ENCODE assay signal across 25 cellular contexts in the genomic region with DNA sequence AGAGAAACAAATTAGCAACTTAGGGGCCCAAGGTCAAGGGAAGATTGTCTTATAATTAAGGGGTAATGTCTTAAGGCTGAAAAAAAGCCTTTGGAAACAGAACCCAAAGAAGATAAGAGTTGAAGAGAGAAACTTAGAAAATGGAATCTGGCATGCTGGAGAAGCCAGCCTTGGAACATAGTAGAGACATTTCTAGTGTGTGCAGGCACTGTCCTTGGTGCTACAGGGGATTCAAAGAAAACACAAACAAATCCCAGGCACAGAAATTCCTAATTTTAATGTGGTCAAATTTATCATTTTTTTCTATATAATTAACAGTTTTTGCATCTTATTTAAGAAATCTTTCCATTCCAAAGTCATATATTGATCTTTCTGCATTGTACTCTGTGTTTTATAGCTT.
"Had no signal": no experiment of that assay in that cellular context is flagged by ENCODE, and none has a peak within 500 bp of the region (broad histone marks: within the 10 kb centered on the region; RNA-seq: fewer than 3 reads in every experiment).

No MANE protein-coding gene starts in this region.

- H3K9ac ChIP-seq: parathyroid adenoma had no signal

- ATAC-seq: esophagus mucosa; foreskin keratinocyte; gastroesophageal sphincter; heart left ventricle; left ventricle myocardium superior; lower lobe of right lung; natural killer cell; right lobe of liver; stimulated activated naive B cell treated with anti-CD40 and anti-IgM and Interleukin-4, amounts not matched to agents 10 μg/mL and 1 μg/mL and 100 μg/mL, for 72 hours had no signal

- H3K4me1 ChIP-seq: colonic mucosa, foreskin keratinocyte, heart left ventricle, lower lobe of right lung, parathyroid adenoma, right lobe of liver, tibial nerve had no signal

- H3K9me3 ChIP-seq: colonic mucosa, lower lobe of right lung, neutrophil, right lobe of liver, thoracic aorta had no signal

- DNase-seq: colonic mucosa; effector CD8-positive, alpha-beta T cell; endodermal cell; foreskin keratinocyte; heart left ventricle; islet precursor cell; kidney glomerular epithelial cell; left ventricle myocardium superior; lower lobe of right lung; natural killer cell; right lobe of liver; small intestine; stimulated activated CD4-positive, alpha-beta T cell treated with anti-CD3 and anti-CD28 coated beads, Interleukin-15, amount 100 ng/mL, for 24 hours; stimulated activated CD4-positive, alpha-beta T cell treated with anti-CD3 and anti-CD28 coated beads, Interleukin-2, amount 100 ng/mL, for 48 hours; stimulated activated naive B cell treated with anti-CD40 and anti-IgM and Interleukin-4, amounts not matched to agents 10 μg/mL and 1 μg/mL and 100 μg/mL, for 72 hours; upper lobe of left lung had no signal

- FAIRE-seq: small intestine, urothelium cell line had no signal

- H3K4me2 ChIP-seq: hepatocyte had no signal

- H3K36me3 ChIP-seq: colonic mucosa, gastroesophageal sphincter, heart left ventricle, lower lobe of right lung, neutrophil, right lobe of liver, thoracic aorta, tibial nerve, upper lobe of left lung had no signal

- H3K79me2 ChIP-seq: hepatocyte, parathyroid adenoma had no signal

- H3K27ac ChIP-seq: colonic mucosa, epithelial cell of prostate, foreskin keratinocyte, gastroesophageal sphincter, heart left ventricle, hepatocyte, lower lobe of right lung, neutrophil, parathyroid adenoma, right lobe of liver, thoracic aorta, tibial nerve, upper lobe of left lung had no signal

- H3K4me3 ChIP-seq: colonic mucosa, gastroesophageal sphincter, heart left ventricle, hepatocyte, lower lobe of right lung, right lobe of liver, thoracic aorta, tibial nerve, upper lobe of left lung had no signal

- H3K27me3 ChIP-seq: colonic mucosa, foreskin keratinocyte, gastroesophageal sphincter, heart left ventricle, hepatocyte, neutrophil, right lobe of liver, tibial nerve, upper lobe of left lung had no signal

- H2AFZ ChIP-seq: hepatocyte, parathyroid adenoma had no signal
